14 cellular contexts compared by ENCODE assay signal in genomic region chr19:15534957-15535864, GRCh38. TPM values are rescaled to one million over a fixed set of nuclear protein-coding genes. Genes with fewer than 3 reads are reported as not detected.
"Had no signal": no experiment of that assay in that cellular context is flagged by ENCODE, and none has a peak within 500 bp of the region (broad histone marks: within the 10 kb centered on the region; RNA-seq: fewer than 3 reads in every experiment).

No MANE protein-coding gene starts in this region.

- ATAC-seq: foreskin keratinocyte, natural killer cell had no signal

- H3K4me3 ChIP-seq: coronary artery, right atrium auricular region, tibial nerve, vagina had no signal

- FAIRE-seq: endothelial cell of umbilical vein, small intestine had no signal

- H3K9me3 ChIP-seq: vagina had no signal

- H3K4me1 ChIP-seq: foreskin keratinocyte, right atrium auricular region, tibial nerve, vagina had no signal

- DNase-seq: activated CD8-positive, alpha-beta memory T cell treated with anti-CD3 and anti-CD28 coated beads, Interleukin-2, amount 50 U/mL, for 4 hours; caudate nucleus; effector CD4-positive, alpha-beta T cell; foreskin keratinocyte; mammary epithelial cell; natural killer cell; nucleus accumbens; small intestine; T-helper 9 cell had no signal

- H3K27ac ChIP-seq: coronary artery, foreskin keratinocyte, right atrium auricular region, tibial nerve, vagina had no signal

RNA-seq across cellular contexts. Expression of gene CYP4F22, which starts 26.9 kb away (rescaled TPM):
- polyA plus RNA-seq: endothelial cell of umbilical vein had no signal

RNA-seq across cellular contexts. Expression of gene PGLYRP2, which starts 55.9 kb away (rescaled TPM):
- polyA plus RNA-seq: foreskin keratinocyte, mammary epithelial cell had no signal
